Comparison of ENCODE assay signal across 22 cellular contexts in the genomic region with DNA sequence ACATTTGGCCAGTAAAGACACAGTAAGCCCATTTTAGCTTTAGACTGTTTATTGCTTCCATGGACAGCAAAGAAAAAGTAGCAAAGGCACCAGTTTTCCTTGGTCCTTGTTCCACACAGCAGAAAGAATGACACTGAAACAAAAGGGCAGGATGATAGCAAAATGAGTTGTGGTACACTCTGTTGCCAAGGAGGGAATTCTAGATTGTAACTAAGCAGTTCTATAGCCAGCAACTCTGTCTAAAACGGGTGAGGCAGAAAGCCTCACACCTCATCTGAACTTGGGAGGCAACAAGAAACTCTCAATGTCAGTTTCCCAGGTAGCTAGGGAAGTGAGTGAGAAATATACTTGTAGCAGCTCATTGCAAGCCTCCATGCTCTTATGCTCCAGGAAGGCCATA.
"Had no signal": no experiment of that assay in that cellular context is flagged by ENCODE, and none has a peak within 500 bp of the region (broad histone marks: within the 10 kb centered on the region; RNA-seq: fewer than 3 reads in every experiment).

No MANE protein-coding gene starts in this region.

- H3K36me3 Mint-ChIP-seq: activated naive CD8-positive, alpha-beta T cell treated with anti-CD3 and anti-CD28 coated beads for 36 hours had no signal

- H3K4me1 Mint-ChIP-seq: activated CD4-positive, alpha-beta T cell treated with anti-CD3 and anti-CD28 coated beads for 36 hours; activated naive CD8-positive, alpha-beta T cell treated with anti-CD3 and anti-CD28 coated beads for 36 hours; neural crest cell had no signal

- DNase-seq: activated CD4-positive, alpha-beta T cell treated with anti-CD3 and anti-CD28 coated beads for 36 hours; activated CD4-positive, alpha-beta T cell treated with anti-CD3 and anti-CD28 coated beads, Interleukin-2, amount 50 U/mL, for 48 hours; activated naive CD4-positive, alpha-beta T cell; activated naive CD8-positive, alpha-beta T cell treated with anti-CD3 and anti-CD28 coated beads for 36 hours; activated T-cell treated with anti-CD3 and anti-CD28 coated beads for 4 hours; amniotic stem cell; central memory CD4-positive, alpha-beta T cell; dorsolateral prefrontal cortex; foreskin melanocyte; glutamatergic neuron; hippocampal formation; small intestine; stimulated activated CD4-positive, alpha-beta T cell treated with anti-CD3 and anti-CD28 coated beads, Interleukin-15, amount 100 ng/mL, for 24 hours; stimulated activated CD4-positive, alpha-beta T cell treated with anti-CD3 and anti-CD28 coated beads, Interleukin-2, amount 100 ng/mL, for 48 hours; SW 1271; trophoblast cell; WERI-Rb-1 had no signal

- H3K27me3 ChIP-seq: dorsolateral prefrontal cortex, right atrium auricular region had no signal

- H3K4me3 ChIP-seq: dorsolateral prefrontal cortex, prostate gland, right atrium auricular region had no signal

- H3K4me1 ChIP-seq: prostate gland, right atrium auricular region had no signal

- H3K27ac Mint-ChIP-seq: activated CD4-positive, alpha-beta T cell treated with anti-CD3 and anti-CD28 coated beads for 36 hours; activated naive CD8-positive, alpha-beta T cell treated with anti-CD3 and anti-CD28 coated beads for 36 hours; activated T-helper 1 cell treated with anti-CD3 and anti-CD28 coated beads, Interleukin-12 subunit alpha, Interleukin-12 subunit beta, Interleukin-2, Interleukin-4 antibody, amounts not matched to agents 30 ng/mL and 10 ng/mL and 1 ng/mL, durations not matched to agents 14 hours and 24 hours and 36 hours; stimulated activated naive CD8-positive, alpha-beta T cell treated with anti-CD3 and anti-CD28 coated beads, Interleukin-15, Interleukin-2, amounts not matched to agents 100 ng/mL and 50 ng/mL, for 24 hours had no signal

- H3K9me3 Mint-ChIP-seq: activated naive CD8-positive, alpha-beta T cell treated with anti-CD3 and anti-CD28 coated beads for 36 hours; activated T-helper 1 cell treated with anti-CD3 and anti-CD28 coated beads, Interleukin-12 subunit alpha, Interleukin-12 subunit beta, Interleukin-2, Interleukin-4 antibody, amounts not matched to agents 30 ng/mL and 10 ng/mL and 1 ng/mL, durations not matched to agents 14 hours and 24 hours and 36 hours; neural crest cell; stimulated activated naive CD8-positive, alpha-beta T cell treated with anti-CD3 and anti-CD28 coated beads, Interleukin-15, Interleukin-2, amounts not matched to agents 100 ng/mL and 50 ng/mL, for 24 hours had no signal

- H3K36me3 ChIP-seq: prostate gland, right atrium auricular region, WERI-Rb-1 had no signal

- H3K9me3 ChIP-seq: prostate gland, right atrium auricular region had no signal

- H3K4me3 Mint-ChIP-seq: activated CD4-positive, alpha-beta T cell treated with anti-CD3 and anti-CD28 coated beads for 36 hours; activated naive CD8-positive, alpha-beta T cell treated with anti-CD3 and anti-CD28 coated beads for 36 hours; activated T-helper 1 cell treated with anti-CD3 and anti-CD28 coated beads, Interleukin-12 subunit alpha, Interleukin-12 subunit beta, Interleukin-2, Interleukin-4 antibody, amounts not matched to agents 30 ng/mL and 10 ng/mL and 1 ng/mL, durations not matched to agents 14 hours and 24 hours and 36 hours; neural crest cell; stimulated activated naive CD8-positive, alpha-beta T cell treated with anti-CD3 and anti-CD28 coated beads, Interleukin-15, Interleukin-2, amounts not matched to agents 100 ng/mL and 50 ng/mL, for 24 hours had no signal

- H3K27ac ChIP-seq: dorsolateral prefrontal cortex, prostate gland, right atrium auricular region, WERI-Rb-1 had no signal

- H3K27me3 Mint-ChIP-seq: activated CD4-positive, alpha-beta T cell treated with anti-CD3 and anti-CD28 coated beads for 36 hours; activated naive CD8-positive, alpha-beta T cell treated with anti-CD3 and anti-CD28 coated beads for 36 hours had no signal

- ATAC-seq: activated CD4-positive, alpha-beta T cell treated with anti-CD3 and anti-CD28 coated beads for 36 hours had no signal
